8 cellular contexts compared by ENCODE assay signal in the genomic region with DNA sequence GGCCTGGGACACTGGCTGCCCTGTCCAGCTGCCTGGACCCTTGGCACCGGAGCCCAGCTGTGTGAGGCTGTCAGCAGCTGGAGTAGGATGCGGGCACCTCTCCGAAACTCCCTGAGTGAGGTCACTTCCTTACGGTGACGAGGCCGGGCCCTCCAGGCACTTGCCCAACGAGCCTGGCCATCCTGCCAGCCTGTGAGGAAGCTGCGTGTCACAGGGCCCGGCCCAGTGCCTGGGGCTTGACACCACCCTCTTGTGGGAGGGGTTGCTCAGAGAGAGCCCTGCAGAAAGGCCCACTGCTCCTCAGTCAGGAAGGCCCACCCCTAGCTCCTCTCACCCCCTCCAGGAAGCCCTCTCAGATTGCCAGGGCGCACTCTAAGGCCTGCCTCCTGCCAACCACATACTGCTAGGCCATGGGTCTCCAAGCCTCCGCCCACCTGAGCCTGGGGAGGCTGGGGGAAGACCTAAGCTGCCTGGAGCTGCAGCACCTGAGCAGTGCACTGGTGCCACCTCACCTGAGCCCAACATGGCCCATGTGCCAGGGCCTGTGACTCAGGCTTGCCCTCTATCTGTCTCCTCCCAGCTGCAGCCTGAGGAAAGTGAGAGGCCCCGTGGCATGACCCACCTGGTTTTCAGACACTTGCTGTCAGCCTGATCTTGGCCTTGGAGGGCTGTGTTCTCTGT. TPM values are rescaled to one million over a fixed set of nuclear protein-coding genes. Genes with fewer than 3 reads are reported as not detected.
DNase-seq lines count a peak whose midpoint lies in the region; ATAC-seq and TF ChIP-seq lines count a peak whose summit lies in the region.

No MANE protein-coding gene starts in this region.

- intact Hi-C loops in gastrocnemius medialis (cut with DNase I; ENCODE audit: low total_unique reads): no loop called here

- H3K27me3 Mint-ChIP-seq in activated CD4-positive, alpha-beta memory T cell treated with anti-CD3 and anti-CD28 coated beads, Interleukin-2, amount 10 ng/mL, durations not matched to agents 7 days and 5 days: peaks cover 8% of the 10 kb centered on the region

- no peak for TF ChIP-seq CTCF in DND-41 (IDR thresholded peaks at IDR 0.05; ENCODE audit: borderline replicate concordance, extremely low read depth, low read length, poor library complexity, severe bottlenecking)
- TF ChIP-seq CTCF in foreskin fibroblast (IDR thresholded peaks at IDR 0.05; ENCODE audit: low read depth, low read length): no peak
- no peak for TF ChIP-seq CTCF in gastrocnemius medialis (IDR thresholded peaks at IDR 0.05 in 4 of 5, conservative IDR thresholded peaks at IDR 0.05 in 1 of 5)

- POLR2A ChIA-PET in activated CD4-positive, alpha-beta memory T cell treated with anti-CD3 and anti-CD28 coated beads, Interleukin-2, amount 10 ng/mL, durations not matched to agents 7 days and 5 days (lab: Charles Lee): interaction anchor here (0.7 to 1.7 kb wide), 10 partner anchors 8 to 158 kb away, joined by 3 to 8 read pairs (median 4); partner anchors contain the start of gene NAP1L4

- no peaks in the 10 kb centered on the region for H3K79me2 ChIP-seq in DND-41 (ENCODE audit: insufficient read depth, low read length)

- H3K9me3 Mint-ChIP-seq in activated CD4-positive, alpha-beta memory T cell treated with anti-CD3 and anti-CD28 coated beads, Interleukin-2, amount 10 ng/mL, durations not matched to agents 7 days and 5 days: peaks cover 16% of the 10 kb centered on the region

- H3K27ac ChIP-seq in DND-41 (ENCODE audit: low read length) (no peak overlapping the region), gastrocnemius medialis (no peak overlapping the region)

- peaks cover 12% of the 10 kb centered on the region for H3K36me3 Mint-ChIP-seq in activated CD4-positive, alpha-beta memory T cell treated with anti-CD3 and anti-CD28 coated beads, Interleukin-2, amount 10 ng/mL, durations not matched to agents 7 days and 5 days (ENCODE audit: low read depth)

- peak in 1 of 2 donors; percentile 10 for TF ChIP-seq POLR2A in gastrocnemius medialis (IDR thresholded peaks at IDR 0.05)

- no peak overlapping the region for H3K9ac ChIP-seq in DND-41 (ENCODE audit: low read depth, low read length)

- no peak overlapping the region for H2AFZ ChIP-seq in DND-41 (ENCODE audit: low read depth, low read length)

- CTCF ChIA-PET in activated CD4-positive, alpha-beta memory T cell treated with anti-CD3 and anti-CD28 coated beads, Interleukin-2, amount 10 ng/mL, durations not matched to agents 7 days and 5 days (lab: Charles Lee): interaction anchor here (1.1 to 1.5 kb wide), 3 partner anchors 12 to 401 kb away, joined by 3 to 7 read pairs (median 4); no protein-coding TSS in a partner anchor

- DNase-seq in DND-41 (peak; percentile 29), Kasumi-1 (lab: John Stamatoyannopoulos, UW) (peak; percentile 35), foreskin fibroblast (peak; percentile 95 to 97), gastrocnemius medialis (peak; percentile 39 to 63)
- DNase-seq in activated CD4-positive, alpha-beta memory T cell treated with anti-CD3 and anti-CD28 coated beads, Interleukin-2, amount 10 ng/mL, durations not matched to agents 7 days and 5 days: peak; percentile 82

- no peaks in the 10 kb centered on the region for H3K27me3 ChIP-seq in DND-41 (ENCODE audit: insufficient read depth, low read length, poor library complexity)
- H3K27me3 ChIP-seq in gastrocnemius medialis: peaks cover 19 to 30% (median 25%) of the 10 kb centered on the region in 3 donors

- H4K20me1 ChIP-seq in DND-41 (ENCODE audit: insufficient read depth, low read length): no peaks in the 10 kb centered on the region

- H3K9me3 ChIP-seq in DND-41 (ENCODE audit: insufficient read depth, low read length, severe bottlenecking) (peaks cover 11% of the 10 kb centered on the region), gastrocnemius medialis (no peaks in the 10 kb centered on the region)

- H3K4me1 ChIP-seq in DND-41 (ENCODE audit: insufficient read depth, low read length) (no peaks in the 10 kb centered on the region), gastrocnemius medialis (peaks cover 4 to 5% of the 10 kb centered on the region in 2 donors)

- no peak overlapping the region for H3K4me2 ChIP-seq in DND-41 (ENCODE audit: insufficient read depth, low read length)

- no peak overlapping the region for H3K4me3 Mint-ChIP-seq in activated CD4-positive, alpha-beta memory T cell treated with anti-CD3 and anti-CD28 coated beads, Interleukin-2, amount 10 ng/mL, durations not matched to agents 7 days and 5 days

- H3K27ac Mint-ChIP-seq in activated CD4-positive, alpha-beta memory T cell treated with anti-CD3 and anti-CD28 coated beads, Interleukin-2, amount 10 ng/mL, durations not matched to agents 7 days and 5 days: peak overlapping the region; percentile 74

- in situ Hi-C loops in gastrocnemius medialis (cut with MboI; ENCODE audit: low sequenced_read_pairs in 4 of 4): no loop called here

- H3K4me3 ChIP-seq in DND-41 (ENCODE audit: low read depth in 1 of 2, low read length in 2 of 2) (no peak overlapping the region), foreskin fibroblast (ENCODE audit: low read depth in 1 of 2, low read length in 2 of 2) (no peak overlapping the region), gastrocnemius medialis (no peak overlapping the region)

- ATAC-seq in DND-41 (ENCODE audit: insufficient read depth, low read depth): peak; percentile 51
- ATAC-seq in gastrocnemius medialis: no peak
- ATAC-seq in HG03135 (IDR thresholded peaks at IDR 0.05; ENCODE audit: unreplicated experiment): no peak
- no peak for ATAC-seq in HG02623 (IDR thresholded peaks at IDR 0.05; ENCODE audit: unreplicated experiment)
- no peak for ATAC-seq in HG03045 (IDR thresholded peaks at IDR 0.05; ENCODE audit: unreplicated experiment)

- H3K36me3 ChIP-seq in DND-41 (ENCODE audit: insufficient read depth, low read length): no peaks in the 10 kb centered on the region
- no peaks in the 10 kb centered on the region for H3K36me3 ChIP-seq in gastrocnemius medialis

- peaks cover 33% of the 10 kb centered on the region for H3K4me1 Mint-ChIP-seq in activated CD4-positive, alpha-beta memory T cell treated with anti-CD3 and anti-CD28 coated beads, Interleukin-2, amount 10 ng/mL, durations not matched to agents 7 days and 5 days

RNA-seq across cellular contexts. Expression of gene PHLDA2, which starts 4.3 kb away (rescaled TPM):
- total RNA-seq in activated CD4-positive, alpha-beta memory T cell treated with anti-CD3 and anti-CD28 coated beads, Interleukin-2, amount 10 ng/mL, durations not matched to agents 7 days and 5 days: 1 to 10 TPM; 3.7 to 5.0 TPM
- total RNA-seq in gastrocnemius medialis: 1 to 10 TPM in 1 of 4 donors, not detected in 3; 1.4 TPM

RNA-seq across cellular contexts. Expression of gene CDKN1C, which starts 47.9 kb away (rescaled TPM):
- under 1 TPM; 0.55 to 0.60 TPM for total RNA-seq in activated CD4-positive, alpha-beta memory T cell treated with anti-CD3 and anti-CD28 coated beads, Interleukin-2, amount 10 ng/mL, durations not matched to agents 7 days and 5 days
- total RNA-seq in gastrocnemius medialis: 10 to 100 TPM; 22.0 to 56.9 (median 38.5) TPM

RNA-seq across cellular contexts. Expression of gene NAP1L4, which starts 58.6 kb away (rescaled TPM):
- total RNA-seq in activated CD4-positive, alpha-beta memory T cell treated with anti-CD3 and anti-CD28 coated beads, Interleukin-2, amount 10 ng/mL, durations not matched to agents 7 days and 5 days: 100 to 1,000 TPM; 299 to 314 TPM
- total RNA-seq in gastrocnemius medialis: 100 to 1,000 TPM in 3 of 4 donors, 10 to 100 TPM in 1; 86.4 to 123 (median 111) TPM

Comparison
In these comparisons a context has a peak if more than half of its experiments do, and no peak if none do; other contexts are left out.
1. DNase-seq: peak in every context shown above with its lines; median percentile 96 in foreskin fibroblast; 82 in activated CD4-positive, alpha-beta memory T cell treated with anti-CD3 and anti-CD28 coated beads, Interleukin-2, amount 10 ng/mL, durations not matched to agents 7 days and 5 days; 51 in gastrocnemius medialis; 35 in Kasumi-1; 29 in DND-41.
2. RNA of gene CDKN1C, which starts 47.9 kb away (total RNA-seq): 22.0 to 56.9 TPM in gastrocnemius medialis; 0.55 to 0.60 TPM in activated CD4-positive, alpha-beta memory T cell treated with anti-CD3 and anti-CD28 coated beads, Interleukin-2, amount 10 ng/mL, durations not matched to agents 7 days and 5 days; every median in the first group is over 10 times any median in the second.